1 cellular context compared by ENCODE assay signal in genomic region chr6:28866342-28867077, GRCh38.
TF ChIP-seq lines count a peak whose summit lies in the region.

No MANE protein-coding gene starts in this region.

TF ChIP-seq in GM12878, 131 proteins besides CTCF, POLR2A, EP300 and RAD21 (continued from another document):
- TF ChIP-seq CREM (IDR thresholded peaks at IDR 0.05; ENCODE audit: low read depth) (no peak), YY1 (IDR thresholded peaks at IDR 0.05; ENCODE audit: low read depth, low read length) (peak; percentile 70), ZNF207 (IDR thresholded peaks at IDR 0.05; ENCODE audit: borderline replicate concordance) (no peak), GATAD2B (conservative IDR thresholded peaks at IDR 0.05; ENCODE audit: low read depth) (peak; percentile 74; the same call in 1 of the 2 replicates), STAT1 (conservative IDR thresholded peaks at IDR 0.05) (no peak), MEF2B (IDR thresholded peaks at IDR 0.05; ENCODE audit: partially characterized antibody, poor library complexity, severe bottlenecking) (no peak), MEF2A (IDR thresholded peaks at IDR 0.05; ENCODE audit: insufficient read depth, low read depth, low read length) (no peak), NR2C1 (IDR thresholded peaks at IDR 0.05) (no peak), DPF2 (IDR thresholded peaks at IDR 0.05) (0 out of 2 replicates have a peak, but pooled peaks have one; percentile 26), BRCA1 (IDR thresholded peaks at IDR 0.05; ENCODE audit: low read depth, low read length) (no peak), SMC3 (IDR thresholded peaks at IDR 0.05; ENCODE audit: borderline replicate concordance, low read length) (no peak), BHLHE40 (IDR thresholded peaks at IDR 0.05; ENCODE audit: borderline replicate concordance in 1 of 2, low read depth in 2 of 2, low read length in 1 of 2) (peak; percentile 15 to 85; a peak in 2 of 4 replicates), IKZF1 (conservative IDR thresholded peaks at IDR 0.05) (peak; percentile 81), LARP7 (IDR thresholded peaks at IDR 0.05) (peak; percentile 54; the same call in 1 of the 2 replicates), NR2F1 (conservative IDR thresholded peaks at IDR 0.05) (0 out of 2 replicates have a peak, but pooled peaks have one; percentile 26), ASH2L (IDR thresholded peaks at IDR 0.05; ENCODE audit: borderline replicate concordance, low read depth) (peak; percentile 56; the same call in 1 of the 2 replicates), ZBED1 (IDR thresholded peaks at IDR 0.05; ENCODE audit: borderline replicate concordance) (no peak)
- TF ChIP-seq, protein P1, sequence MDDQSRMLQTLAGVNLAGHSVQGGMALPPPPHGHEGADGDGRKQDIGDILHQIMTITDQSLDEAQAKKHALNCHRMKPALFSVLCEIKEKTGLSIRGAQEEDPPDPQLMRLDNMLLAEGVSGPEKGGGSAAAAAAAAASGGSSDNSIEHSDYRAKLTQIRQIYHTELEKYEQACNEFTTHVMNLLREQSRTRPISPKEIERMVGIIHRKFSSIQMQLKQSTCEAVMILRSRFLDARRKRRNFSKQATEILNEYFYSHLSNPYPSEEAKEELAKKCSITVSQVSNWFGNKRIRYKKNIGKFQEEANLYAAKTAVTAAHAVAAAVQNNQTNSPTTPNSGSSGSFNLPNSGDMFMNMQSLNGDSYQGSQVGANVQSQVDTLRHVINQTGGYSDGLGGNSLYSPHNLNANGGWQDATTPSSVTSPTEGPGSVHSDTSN (IDR thresholded peaks at IDR 0.05; ENCODE audit: insufficient replicate concordance, low read depth, low read length) = no peak
- TF ChIP-seq, protein P2, sequence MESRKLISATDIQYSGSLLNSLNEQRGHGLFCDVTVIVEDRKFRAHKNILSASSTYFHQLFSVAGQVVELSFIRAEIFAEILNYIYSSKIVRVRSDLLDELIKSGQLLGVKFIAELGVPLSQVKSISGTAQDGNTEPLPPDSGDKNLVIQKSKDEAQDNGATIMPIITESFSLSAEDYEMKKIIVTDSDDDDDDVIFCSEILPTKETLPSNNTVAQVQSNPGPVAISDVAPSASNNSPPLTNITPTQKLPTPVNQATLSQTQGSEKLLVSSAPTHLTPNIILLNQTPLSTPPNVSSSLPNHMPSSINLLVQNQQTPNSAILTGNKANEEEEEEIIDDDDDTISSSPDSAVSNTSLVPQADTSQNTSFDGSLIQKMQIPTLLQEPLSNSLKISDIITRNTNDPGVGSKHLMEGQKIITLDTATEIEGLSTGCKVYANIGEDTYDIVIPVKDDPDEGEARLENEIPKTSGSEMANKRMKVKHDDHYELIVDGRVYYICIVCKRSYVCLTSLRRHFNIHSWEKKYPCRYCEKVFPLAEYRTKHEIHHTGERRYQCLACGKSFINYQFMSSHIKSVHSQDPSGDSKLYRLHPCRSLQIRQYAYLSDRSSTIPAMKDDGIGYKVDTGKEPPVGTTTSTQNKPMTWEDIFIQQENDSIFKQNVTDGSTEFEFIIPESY (IDR thresholded peaks at IDR 0.05) = 0 out of 2 replicates have a peak, but pooled peaks have one; percentile 21
- TF ChIP-seq, protein P3, sequence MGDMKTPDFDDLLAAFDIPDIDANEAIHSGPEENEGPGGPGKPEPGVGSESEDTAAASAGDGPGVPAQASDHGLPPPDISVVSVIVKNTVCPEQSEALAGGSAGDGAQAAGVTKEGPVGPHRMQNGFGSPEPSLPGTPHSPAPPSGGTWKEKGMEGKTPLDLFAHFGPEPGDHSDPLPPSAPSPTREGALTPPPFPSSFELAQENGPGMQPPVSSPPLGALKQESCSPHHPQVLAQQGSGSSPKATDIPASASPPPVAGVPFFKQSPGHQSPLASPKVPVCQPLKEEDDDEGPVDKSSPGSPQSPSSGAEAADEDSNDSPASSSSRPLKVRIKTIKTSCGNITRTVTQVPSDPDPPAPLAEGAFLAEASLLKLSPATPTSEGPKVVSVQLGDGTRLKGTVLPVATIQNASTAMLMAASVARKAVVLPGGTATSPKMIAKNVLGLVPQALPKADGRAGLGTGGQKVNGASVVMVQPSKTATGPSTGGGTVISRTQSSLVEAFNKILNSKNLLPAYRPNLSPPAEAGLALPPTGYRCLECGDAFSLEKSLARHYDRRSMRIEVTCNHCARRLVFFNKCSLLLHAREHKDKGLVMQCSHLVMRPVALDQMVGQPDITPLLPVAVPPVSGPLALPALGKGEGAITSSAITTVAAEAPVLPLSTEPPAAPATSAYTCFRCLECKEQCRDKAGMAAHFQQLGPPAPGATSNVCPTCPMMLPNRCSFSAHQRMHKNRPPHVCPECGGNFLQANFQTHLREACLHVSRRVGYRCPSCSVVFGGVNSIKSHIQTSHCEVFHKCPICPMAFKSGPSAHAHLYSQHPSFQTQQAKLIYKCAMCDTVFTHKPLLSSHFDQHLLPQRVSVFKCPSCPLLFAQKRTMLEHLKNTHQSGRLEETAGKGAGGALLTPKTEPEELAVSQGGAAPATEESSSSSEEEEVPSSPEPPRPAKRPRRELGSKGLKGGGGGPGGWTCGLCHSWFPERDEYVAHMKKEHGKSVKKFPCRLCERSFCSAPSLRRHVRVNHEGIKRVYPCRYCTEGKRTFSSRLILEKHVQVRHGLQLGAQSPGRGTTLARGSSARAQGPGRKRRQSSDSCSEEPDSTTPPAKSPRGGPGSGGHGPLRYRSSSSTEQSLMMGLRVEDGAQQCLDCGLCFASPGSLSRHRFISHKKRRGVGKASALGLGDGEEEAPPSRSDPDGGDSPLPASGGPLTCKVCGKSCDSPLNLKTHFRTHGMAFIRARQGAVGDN (IDR thresholded peaks at IDR 0.05) = 0 out of 2 replicates have a peak, but pooled peaks have one; percentile 14
- TF ChIP-seq, protein P4, sequence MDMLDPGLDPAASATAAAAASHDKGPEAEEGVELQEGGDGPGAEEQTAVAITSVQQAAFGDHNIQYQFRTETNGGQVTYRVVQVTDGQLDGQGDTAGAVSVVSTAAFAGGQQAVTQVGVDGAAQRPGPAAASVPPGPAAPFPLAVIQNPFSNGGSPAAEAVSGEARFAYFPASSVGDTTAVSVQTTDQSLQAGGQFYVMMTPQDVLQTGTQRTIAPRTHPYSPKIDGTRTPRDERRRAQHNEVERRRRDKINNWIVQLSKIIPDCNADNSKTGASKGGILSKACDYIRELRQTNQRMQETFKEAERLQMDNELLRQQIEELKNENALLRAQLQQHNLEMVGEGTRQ (IDR thresholded peaks at IDR 0.05; ENCODE audit: borderline replicate concordance, low read depth, low read length) = no peak
